ENCODE assay signal across 1 cellular context in the genomic region with DNA sequence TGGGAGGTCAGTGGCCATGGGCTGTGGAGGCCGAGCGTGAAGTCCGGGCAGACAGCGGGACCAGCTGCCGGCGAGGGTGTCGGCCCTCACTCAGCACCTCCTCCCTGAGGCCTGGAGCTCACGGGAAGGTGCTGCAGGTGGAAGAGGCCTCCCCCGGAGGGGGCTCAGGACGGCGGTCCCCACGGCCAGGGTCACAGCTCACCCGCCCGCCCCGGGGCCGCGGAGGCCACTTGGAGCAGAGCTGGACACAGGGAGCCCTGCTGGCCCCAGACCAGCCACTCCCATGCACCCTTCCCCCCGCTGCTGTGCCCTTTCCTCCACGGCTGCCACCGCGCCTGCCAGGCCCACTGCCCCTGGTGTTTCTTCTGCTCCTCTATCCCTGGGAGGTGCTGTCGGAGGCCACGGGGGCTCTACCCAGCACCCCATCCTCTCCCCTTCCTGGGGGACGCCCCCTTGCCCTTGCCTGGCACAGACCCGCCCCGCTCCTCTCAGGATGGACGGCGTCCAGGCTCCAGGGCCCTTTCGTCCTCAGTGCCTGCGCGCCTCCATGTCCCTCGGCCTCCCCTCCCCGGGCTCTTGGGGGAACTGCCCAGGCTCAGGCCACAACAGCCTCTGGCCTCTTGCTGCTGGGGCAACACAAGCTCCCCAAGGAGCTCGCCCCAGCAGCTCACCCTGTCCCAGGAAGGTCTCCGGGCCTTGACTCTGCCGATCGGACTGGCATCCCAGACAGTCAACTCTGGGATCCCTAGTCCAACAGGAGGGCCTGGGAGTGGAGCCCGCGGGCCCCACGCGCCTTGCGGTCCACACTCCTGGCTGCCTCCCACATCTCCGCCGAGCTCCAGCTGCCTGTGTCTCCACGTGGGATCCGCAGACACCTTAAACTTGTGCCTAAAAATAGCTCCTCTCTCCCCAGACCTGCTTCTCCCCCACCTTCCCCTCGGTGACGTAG.
A peak's percentile ranks its signal among the peaks of the same experiment; 100 is the strongest.
TF ChIP-seq lines count a peak whose summit lies in the region.

No MANE protein-coding gene starts in this region.

TF ChIP-seq in HepG2, 621 proteins besides CTCF, POLR2A, EP300 and RAD21:
- TF ChIP-seq AKAP8 (CRISPR knock-in tag; IDR thresholded peaks at IDR 0.05): 0 out of 2 replicates have a peak, but pooled peaks have one; percentile 35
- TF ChIP-seq ZNF343 (CRISPR knock-in tag; IDR thresholded peaks at IDR 0.05): no peak
- no peak for TF ChIP-seq MZF1 (CRISPR knock-in tag; IDR thresholded peaks at IDR 0.05; ENCODE audit: borderline replicate concordance)
- TF ChIP-seq, protein P1, sequence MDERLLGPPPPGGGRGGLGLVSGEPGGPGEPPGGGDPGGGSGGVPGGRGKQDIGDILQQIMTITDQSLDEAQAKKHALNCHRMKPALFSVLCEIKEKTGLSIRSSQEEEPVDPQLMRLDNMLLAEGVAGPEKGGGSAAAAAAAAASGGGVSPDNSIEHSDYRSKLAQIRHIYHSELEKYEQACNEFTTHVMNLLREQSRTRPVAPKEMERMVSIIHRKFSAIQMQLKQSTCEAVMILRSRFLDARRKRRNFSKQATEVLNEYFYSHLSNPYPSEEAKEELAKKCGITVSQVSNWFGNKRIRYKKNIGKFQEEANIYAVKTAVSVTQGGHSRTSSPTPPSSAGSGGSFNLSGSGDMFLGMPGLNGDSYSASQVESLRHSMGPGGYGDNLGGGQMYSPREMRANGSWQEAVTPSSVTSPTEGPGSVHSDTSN (CRISPR knock-in tag; IDR thresholded peaks at IDR 0.05): no peak
- TF ChIP-seq ZSCAN21 (CRISPR knock-in tag; IDR thresholded peaks at IDR 0.05; ENCODE audit: borderline replicate concordance): no peak
- no peak for TF ChIP-seq ZEB1 (IDR thresholded peaks at IDR 0.05; ENCODE audit: insufficient replicate concordance, low read depth)
- no peak for TF ChIP-seq U2AF1 (optimal IDR thresholded peaks at IDR 0.05; ENCODE audit: low read depth, low read length)
- TF ChIP-seq, protein P2, sequence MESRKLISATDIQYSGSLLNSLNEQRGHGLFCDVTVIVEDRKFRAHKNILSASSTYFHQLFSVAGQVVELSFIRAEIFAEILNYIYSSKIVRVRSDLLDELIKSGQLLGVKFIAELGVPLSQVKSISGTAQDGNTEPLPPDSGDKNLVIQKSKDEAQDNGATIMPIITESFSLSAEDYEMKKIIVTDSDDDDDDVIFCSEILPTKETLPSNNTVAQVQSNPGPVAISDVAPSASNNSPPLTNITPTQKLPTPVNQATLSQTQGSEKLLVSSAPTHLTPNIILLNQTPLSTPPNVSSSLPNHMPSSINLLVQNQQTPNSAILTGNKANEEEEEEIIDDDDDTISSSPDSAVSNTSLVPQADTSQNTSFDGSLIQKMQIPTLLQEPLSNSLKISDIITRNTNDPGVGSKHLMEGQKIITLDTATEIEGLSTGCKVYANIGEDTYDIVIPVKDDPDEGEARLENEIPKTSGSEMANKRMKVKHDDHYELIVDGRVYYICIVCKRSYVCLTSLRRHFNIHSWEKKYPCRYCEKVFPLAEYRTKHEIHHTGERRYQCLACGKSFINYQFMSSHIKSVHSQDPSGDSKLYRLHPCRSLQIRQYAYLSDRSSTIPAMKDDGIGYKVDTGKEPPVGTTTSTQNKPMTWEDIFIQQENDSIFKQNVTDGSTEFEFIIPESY (CRISPR knock-in tag; IDR thresholded peaks at IDR 0.05): peak; percentile 57; the same call in 1 of the 2 replicates
- TF ChIP-seq KLF11 (CRISPR knock-in tag; IDR thresholded peaks at IDR 0.05): no peak
- TF ChIP-seq TARDBP (CRISPR knock-in tag; IDR thresholded peaks at IDR 0.05): no peak
- TF ChIP-seq AGO2 (optimal IDR thresholded peaks at IDR 0.05; ENCODE audit: low read depth, low read length): peak; percentile 12
- TF ChIP-seq TEAD3 (CRISPR knock-in tag; optimal IDR thresholded peaks at IDR 0.05; ENCODE audit: borderline replicate concordance): no peak
- TF ChIP-seq TMF1 (CRISPR knock-in tag; IDR thresholded peaks at IDR 0.05; ENCODE audit: low read depth): no peak
- TF ChIP-seq TBL1XR1 (IDR thresholded peaks at IDR 0.05; ENCODE audit: borderline replicate concordance, low read length, partially characterized antibody): no peak
- TF ChIP-seq, protein P3, sequence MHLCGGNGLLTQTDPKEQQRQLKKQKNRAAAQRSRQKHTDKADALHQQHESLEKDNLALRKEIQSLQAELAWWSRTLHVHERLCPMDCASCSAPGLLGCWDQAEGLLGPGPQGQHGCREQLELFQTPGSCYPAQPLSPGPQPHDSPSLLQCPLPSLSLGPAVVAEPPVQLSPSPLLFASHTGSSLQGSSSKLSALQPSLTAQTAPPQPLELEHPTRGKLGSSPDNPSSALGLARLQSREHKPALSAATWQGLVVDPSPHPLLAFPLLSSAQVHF (CRISPR knock-in tag; IDR thresholded peaks at IDR 0.05): no peak
- TF ChIP-seq, protein P4, sequence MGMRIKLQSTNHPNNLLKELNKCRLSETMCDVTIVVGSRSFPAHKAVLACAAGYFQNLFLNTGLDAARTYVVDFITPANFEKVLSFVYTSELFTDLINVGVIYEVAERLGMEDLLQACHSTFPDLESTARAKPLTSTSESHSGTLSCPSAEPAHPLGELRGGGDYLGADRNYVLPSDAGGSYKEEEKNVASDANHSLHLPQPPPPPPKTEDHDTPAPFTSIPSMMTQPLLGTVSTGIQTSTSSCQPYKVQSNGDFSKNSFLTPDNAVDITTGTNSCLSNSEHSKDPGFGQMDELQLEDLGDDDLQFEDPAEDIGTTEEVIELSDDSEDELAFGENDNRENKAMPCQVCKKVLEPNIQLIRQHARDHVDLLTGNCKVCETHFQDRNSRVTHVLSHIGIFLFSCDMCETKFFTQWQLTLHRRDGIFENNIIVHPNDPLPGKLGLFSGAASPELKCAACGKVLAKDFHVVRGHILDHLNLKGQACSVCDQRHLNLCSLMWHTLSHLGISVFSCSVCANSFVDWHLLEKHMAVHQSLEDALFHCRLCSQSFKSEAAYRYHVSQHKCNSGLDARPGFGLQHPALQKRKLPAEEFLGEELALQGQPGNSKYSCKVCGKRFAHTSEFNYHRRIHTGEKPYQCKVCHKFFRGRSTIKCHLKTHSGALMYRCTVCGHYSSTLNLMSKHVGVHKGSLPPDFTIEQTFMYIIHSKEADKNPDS (CRISPR knock-in tag; IDR thresholded peaks at IDR 0.05): no peak
